ENCODE assay signal across 8 cellular contexts in genomic region chr11:100684101-100685065, GRCh38. TPM values are rescaled to one million over a fixed set of nuclear protein-coding genes. Genes with fewer than 3 reads are reported as not detected.
DNase-seq lines count a peak whose midpoint lies in the region; ATAC-seq and TF ChIP-seq lines count a peak whose summit lies in the region.

No MANE protein-coding gene starts in this region.

- peaks cover 61% of the 10 kb centered on the region for H3K4me1 Mint-ChIP-seq in WTC11
- H3K4me1 Mint-ChIP-seq in stimulated activated naive B cell treated with anti-CD40 and anti-IgM and Interleukin-4, amounts not matched to agents 10 μg/mL and 1 μg/mL and 100 μg/mL, for 72 hours, result peaks cover 43 to 82% of the 10 kb centered on the region in 2 donors

- no peak overlapping the region for H3K4me3 Mint-ChIP-seq in WTC11
- H3K4me3 Mint-ChIP-seq in stimulated activated naive B cell treated with anti-CD40 and anti-IgM and Interleukin-4, amounts not matched to agents 10 μg/mL and 1 μg/mL and 100 μg/mL, for 72 hours, result peak overlapping the region in 1 of 2 donors; percentile 30

- POLR2A ChIA-PET in WTC11 (lab: Charles Lee), result interaction anchor here (0.7 kb wide), 1 partner anchor 162 kb away, joined by 3 read pairs; no protein-coding TSS in a partner anchor

- H3K27me3 Mint-ChIP-seq in WTC11 (ENCODE audit: low read depth), result no peaks in the 10 kb centered on the region
- H3K27me3 Mint-ChIP-seq in stimulated activated naive B cell treated with anti-CD40 and anti-IgM and Interleukin-4, amounts not matched to agents 10 μg/mL and 1 μg/mL and 100 μg/mL, for 72 hours, result no peaks in the 10 kb centered on the region

- ATAC-seq in GM19438 (IDR thresholded peaks at IDR 0.05; ENCODE audit: low read depth, unreplicated experiment) (peak; percentile 24), HG03025 (IDR thresholded peaks at IDR 0.05; ENCODE audit: low FRiP score, unreplicated experiment) (peak; percentile 27), WTC11 (no peak)
- ATAC-seq in stimulated activated naive B cell treated with anti-CD40 and anti-IgM and Interleukin-4, amounts not matched to agents 10 μg/mL and 1 μg/mL and 100 μg/mL, for 72 hours (replicated peaks), result no peak

- H3K36me3 Mint-ChIP-seq in WTC11, result no peaks in the 10 kb centered on the region
- H3K36me3 Mint-ChIP-seq in stimulated activated naive B cell treated with anti-CD40 and anti-IgM and Interleukin-4, amounts not matched to agents 10 μg/mL and 1 μg/mL and 100 μg/mL, for 72 hours, result no peaks in the 10 kb centered on the region

- DNase-seq in WTC11 (ENCODE audit: low spot score) (no peak), middle frontal gyrus (ENCODE audit: extremely low spot score, low spot score) (no peak), NCI-H526 treated with DMSO at 0.1 percent for 48 hours (lab: John Stamatoyannopoulos, UW) (no peak), NCI-H128 (lab: John Stamatoyannopoulos, UW; ENCODE audit: unreplicated experiment) (no peak)
- DNase-seq in stimulated activated naive B cell treated with anti-CD40 and anti-IgM and Interleukin-4, amounts not matched to agents 10 μg/mL and 1 μg/mL and 100 μg/mL, for 72 hours, result no peak
- no peak for DNase-seq in stimulated activated naive CD4-positive, alpha-beta T cell treated with Interleukin-2 at 50 U/mL for 16 hours (lab: John Stamatoyannopoulos, UW)

- CTCF ChIA-PET in WTC11 (lab: Charles Lee), result interaction anchor here (0.8 to 1.2 kb wide), 2 partner anchors 43 to 170 kb away, joined by 3 to 4 read pairs; no protein-coding TSS in a partner anchor

- H3K27ac Mint-ChIP-seq in WTC11, result peak overlapping the region; percentile 24; the same call in 1 of the 2 replicates
- H3K27ac Mint-ChIP-seq in stimulated activated naive B cell treated with anti-CD40 and anti-IgM and Interleukin-4, amounts not matched to agents 10 μg/mL and 1 μg/mL and 100 μg/mL, for 72 hours, result peak overlapping the region; percentile 51

- peaks cover 4% of the 10 kb centered on the region; the same call in 1 of the 2 replicates for H3K9me3 Mint-ChIP-seq in WTC11
- no peaks in the 10 kb centered on the region for H3K9me3 Mint-ChIP-seq in stimulated activated naive B cell treated with anti-CD40 and anti-IgM and Interleukin-4, amounts not matched to agents 10 μg/mL and 1 μg/mL and 100 μg/mL, for 72 hours

- TF ChIP-seq CTCF in WTC11 (IDR thresholded peaks at IDR 0.05), result no peak

TF ChIP-seq in WTC11, 78 proteins besides CTCF, POLR2A, EP300 and RAD21:
- TF ChIP-seq TCF7 (CRISPR knock-in tag; IDR thresholded peaks at IDR 0.05; ENCODE audit: low read depth) (no peak), TEAD4 (CRISPR knock-in tag; IDR thresholded peaks at IDR 0.05) (no peak), FOXP1 (CRISPR knock-in tag; IDR thresholded peaks at IDR 0.05; ENCODE audit: borderline replicate concordance) (no peak), MLX (CRISPR knock-in tag; IDR thresholded peaks at IDR 0.05) (no peak), ZNF532 (CRISPR knock-in tag; IDR thresholded peaks at IDR 0.05; ENCODE audit: borderline replicate concordance) (no peak)

RNA-seq across cellular contexts. Expression of gene ARHGAP42, which starts 2.7 kb away (rescaled TPM):
- 30.0 to 32.5 TPM (median 31.7 TPM) in 3 replicates for total RNA-seq in WTC11 (2021)

Comparison
In these comparisons a context has a peak if more than half of its experiments do, and no peak if none do; other contexts are left out.
1. ATAC-seq: peak in GM19438 (single experiment) and HG03025 (single experiment); none in WTC11 (single experiment) and stimulated activated naive B cell treated with anti-CD40 and anti-IgM and Interleukin-4, amounts not matched to agents 10 μg/mL and 1 μg/mL and 100 μg/mL, for 72 hours (0 of 2).